ENCODE assay signal across 40 cellular contexts in genomic region chr2:203052539-203052938, GRCh38.
"Had no signal": no experiment of that assay in that cellular context is flagged by ENCODE, and none has a peak within 500 bp of the region (broad histone marks: within the 10 kb centered on the region; RNA-seq: fewer than 3 reads in every experiment).

No MANE protein-coding gene starts in this region.

- H3K9me3 Mint-ChIP-seq: activated naive CD4-positive, alpha-beta T cell treated with anti-CD3 and anti-CD28 coated beads for 36 hours; activated naive CD4-positive, alpha-beta T cell treated with anti-CD3 and anti-CD28 coated beads, Interleukin-2, amount 10 ng/mL, durations not matched to agents 7 days and 5 days; activated naive CD4-positive, alpha-beta T cell treated with anti-CD3 and anti-CD28 coated beads, Interleukin-2, amount 50 U/mL, for 24 hours; activated naive CD4-positive, alpha-beta T cell treated with anti-CD3 and anti-CD28 coated beads, Interleukin-2, amount 50 U/mL, for 72 hours; activated naive CD8-positive, alpha-beta T cell treated with anti-CD3 and anti-CD28 coated beads for 36 hours; activated naive CD8-positive, alpha-beta T cell treated with anti-CD3 and anti-CD28 coated beads, Interleukin-2, amount 10 ng/mL, durations not matched to agents 7 days and 5 days; activated naive CD8-positive, alpha-beta T cell treated with anti-CD3 and anti-CD28 coated beads, Interleukin-2, amount 50 U/mL, for 24 hours; activated T-cell treated with anti-CD3 and anti-CD28 coated beads, Interleukin-2, amount 50 U/mL, for 24 hours; activated T-cell treated with anti-CD3 and anti-CD28 coated beads, Interleukin-2, amount 50 U/mL, for 4 hours; activated T-cell treated with anti-CD3 and anti-CD28 coated beads, Interleukin-2, amount 50 U/mL, for 72 hours; activated T-helper 1 cell treated with anti-CD3 and anti-CD28 coated beads, Interleukin-12 subunit alpha, Interleukin-12 subunit beta, Interleukin-2, Interleukin-4 antibody, amounts not matched to agents 30 ng/mL and 10 ng/mL and 1 ng/mL, durations not matched to agents 14 hours and 24 hours and 36 hours; activated T-helper 17 cell treated with anti-CD3 and anti-CD28 coated beads, Interleukin-2, amount 50 U/mL, for 72 hours; activated T-helper 2 cell treated with anti-CD3 and anti-CD28 coated beads, Interferon-gamma antibody, Interleukin-2, Interleukin-4, amounts not matched to agents 10 μg/mL and 5 μg/mL and 100 μg/mL, durations not matched to agents 14 hours and 24 hours and 36 hours; brain; central memory CD8-positive, alpha-beta T cell had no signal

- H3K4me3 ChIP-seq: adrenal gland, ascending aorta, body of pancreas, breast epithelium, cardiac muscle cell had no signal

- DNase-seq: activated effector memory CD4-positive, alpha-beta T cell treated with anti-CD3 and anti-CD28 coated beads, Interleukin-2, amount 50 U/mL, for 16 hours; activated effector memory CD4-positive, alpha-beta T cell treated with Interleukin-2 at 50 U/mL for 16 hours; activated gamma-delta T cell; activated gamma-delta T cell treated with Interleukin-2 at 50 U/mL for 16 hours; activated naive CD4-positive, alpha-beta T cell; activated naive CD4-positive, alpha-beta T cell treated with anti-CD3 and anti-CD28 coated beads for 36 hours; activated naive CD4-positive, alpha-beta T cell treated with anti-CD3 and anti-CD28 coated beads, Interleukin-2, amount 10 ng/mL, durations not matched to agents 7 days and 5 days; activated naive CD4-positive, alpha-beta T cell treated with anti-CD3 and anti-CD28 coated beads, Interleukin-2, amount 50 U/mL, for 16 hours; activated naive CD4-positive, alpha-beta T cell treated with Interleukin-2 at 50 U/mL for 16 hours; activated naive CD8-positive, alpha-beta T cell treated with anti-CD3 and anti-CD28 coated beads for 36 hours; activated naive CD8-positive, alpha-beta T cell treated with anti-CD3 and anti-CD28 coated beads, Interleukin-2, amount 10 ng/mL, durations not matched to agents 7 days and 5 days; activated naive CD8-positive, alpha-beta T cell treated with anti-CD3 and anti-CD28 coated beads, Interleukin-2, amount 50 U/mL, for 24 hours; activated T-cell treated with anti-CD3 and anti-CD28 coated beads, Interleukin-2, amount 50 U/mL, for 1 hour; activated T-cell treated with anti-CD3 and anti-CD28 coated beads, Interleukin-2, amount 50 U/mL, for 24 hours; activated T-cell treated with anti-CD3 and anti-CD28 coated beads, Interleukin-2, amount 50 U/mL, for 4 hours; activated T-cell treated with anti-CD3 and anti-CD28 coated beads, Interleukin-2, amount 50 U/mL, for 48 hours; activated T-cell treated with anti-CD3 and anti-CD28 coated beads, Interleukin-2, amount 50 U/mL, for 72 hours; adrenal gland; amniotic stem cell; amygdala; anterior cingulate cortex; aorta; body of pancreas; brain microvascular endothelial cell; caudate nucleus; central memory CD4-positive, alpha-beta T cell; cerebellar nuclear complex had no signal

- H3K4me1 ChIP-seq: adrenal gland, ascending aorta, body of pancreas, breast epithelium had no signal

- H3K4me1 Mint-ChIP-seq: activated naive CD4-positive, alpha-beta T cell treated with anti-CD3 and anti-CD28 coated beads, Interleukin-2, amount 10 ng/mL, durations not matched to agents 7 days and 5 days; activated naive CD4-positive, alpha-beta T cell treated with anti-CD3 and anti-CD28 coated beads, Interleukin-2, amount 50 U/mL, for 24 hours; activated naive CD8-positive, alpha-beta T cell treated with anti-CD3 and anti-CD28 coated beads for 36 hours; activated naive CD8-positive, alpha-beta T cell treated with anti-CD3 and anti-CD28 coated beads, Interleukin-2, amount 10 ng/mL, durations not matched to agents 7 days and 5 days; activated naive CD8-positive, alpha-beta T cell treated with anti-CD3 and anti-CD28 coated beads, Interleukin-2, amount 50 U/mL, for 24 hours; activated T-helper 17 cell treated with anti-CD3 and anti-CD28 coated beads, Interleukin-2, amount 50 U/mL, for 72 hours; brain; central memory CD8-positive, alpha-beta T cell had no signal

- ATAC-seq: activated naive CD4-positive, alpha-beta T cell treated with anti-CD3 and anti-CD28 coated beads, Interleukin-2, amount 50 U/mL, for 72 hours; activated naive CD8-positive, alpha-beta T cell treated with anti-CD3 and anti-CD28 coated beads, Interleukin-2, amount 50 U/mL, for 24 hours; activated T-cell treated with anti-CD3 and anti-CD28 coated beads, Interleukin-2, amount 50 U/mL, for 4 hours; activated T-cell treated with anti-CD3 and anti-CD28 coated beads, Interleukin-2, amount 50 U/mL, for 72 hours; activated T-helper 17 cell treated with anti-CD3 and anti-CD28 coated beads, Interleukin-2, amount 50 U/mL, for 72 hours; body of pancreas had no signal

- H3K27me3 Mint-ChIP-seq: activated naive CD4-positive, alpha-beta T cell treated with anti-CD3 and anti-CD28 coated beads, Interleukin-2, amount 10 ng/mL, durations not matched to agents 7 days and 5 days; activated naive CD4-positive, alpha-beta T cell treated with anti-CD3 and anti-CD28 coated beads, Interleukin-2, amount 50 U/mL, for 24 hours; activated naive CD8-positive, alpha-beta T cell; activated naive CD8-positive, alpha-beta T cell treated with anti-CD3 and anti-CD28 coated beads for 36 hours; activated naive CD8-positive, alpha-beta T cell treated with anti-CD3 and anti-CD28 coated beads, Interleukin-2, amount 10 ng/mL, durations not matched to agents 7 days and 5 days; activated naive CD8-positive, alpha-beta T cell treated with anti-CD3 and anti-CD28 coated beads, Interleukin-2, amount 50 U/mL, for 24 hours; activated T-cell treated with anti-CD3 and anti-CD28 coated beads, Interleukin-2, amount 50 U/mL, for 24 hours; activated T-helper 17 cell treated with anti-CD3 and anti-CD28 coated beads, Interleukin-2, amount 50 U/mL, for 72 hours; central memory CD8-positive, alpha-beta T cell had no signal

- H3K36me3 ChIP-seq: breast epithelium had no signal

- H3K4me3 Mint-ChIP-seq: activated naive CD4-positive, alpha-beta T cell treated with anti-CD3 and anti-CD28 coated beads for 36 hours; activated naive CD4-positive, alpha-beta T cell treated with anti-CD3 and anti-CD28 coated beads, Interleukin-2, amount 10 ng/mL, durations not matched to agents 7 days and 5 days; activated naive CD4-positive, alpha-beta T cell treated with anti-CD3 and anti-CD28 coated beads, Interleukin-2, amount 50 U/mL, for 24 hours; activated naive CD8-positive, alpha-beta T cell; activated naive CD8-positive, alpha-beta T cell treated with anti-CD3 and anti-CD28 coated beads for 36 hours; activated naive CD8-positive, alpha-beta T cell treated with anti-CD3 and anti-CD28 coated beads, Interleukin-2, amount 10 ng/mL, durations not matched to agents 7 days and 5 days; activated naive CD8-positive, alpha-beta T cell treated with anti-CD3 and anti-CD28 coated beads, Interleukin-2, amount 50 U/mL, for 24 hours; activated T-cell treated with anti-CD3 and anti-CD28 coated beads, Interleukin-2, amount 50 U/mL, for 24 hours; activated T-cell treated with anti-CD3 and anti-CD28 coated beads, Interleukin-2, amount 50 U/mL, for 4 hours; activated T-cell treated with anti-CD3 and anti-CD28 coated beads, Interleukin-2, amount 50 U/mL, for 72 hours; activated T-helper 1 cell treated with anti-CD3 and anti-CD28 coated beads, Interleukin-12 subunit alpha, Interleukin-12 subunit beta, Interleukin-2, Interleukin-4 antibody, amounts not matched to agents 30 ng/mL and 10 ng/mL and 1 ng/mL, durations not matched to agents 14 hours and 24 hours and 36 hours; activated T-helper 17 cell treated with anti-CD3 and anti-CD28 coated beads, Interleukin-2, amount 50 U/mL, for 72 hours; brain; central memory CD8-positive, alpha-beta T cell had no signal

- H3K27ac ChIP-seq: adrenal gland, ascending aorta, body of pancreas, brain microvascular endothelial cell, breast epithelium, cardiac muscle cell had no signal

- H3K36me3 Mint-ChIP-seq: activated naive CD4-positive, alpha-beta T cell treated with anti-CD3 and anti-CD28 coated beads, Interleukin-2, amount 50 U/mL, for 72 hours had no signal

- FAIRE-seq: astrocyte, bronchial epithelial cell had no signal

- H3K9me3 ChIP-seq: adrenal gland, ascending aorta, body of pancreas, breast epithelium had no signal

- H3K27ac Mint-ChIP-seq: activated naive CD4-positive, alpha-beta T cell treated with anti-CD3 and anti-CD28 coated beads for 36 hours; activated naive CD4-positive, alpha-beta T cell treated with anti-CD3 and anti-CD28 coated beads, Interleukin-2, amount 10 ng/mL, durations not matched to agents 7 days and 5 days; activated naive CD4-positive, alpha-beta T cell treated with anti-CD3 and anti-CD28 coated beads, Interleukin-2, amount 50 U/mL, for 24 hours; activated naive CD4-positive, alpha-beta T cell treated with anti-CD3 and anti-CD28 coated beads, Interleukin-2, amount 50 U/mL, for 72 hours; activated naive CD8-positive, alpha-beta T cell; activated naive CD8-positive, alpha-beta T cell treated with anti-CD3 and anti-CD28 coated beads for 36 hours; activated naive CD8-positive, alpha-beta T cell treated with anti-CD3 and anti-CD28 coated beads, Interleukin-2, amount 10 ng/mL, durations not matched to agents 7 days and 5 days; activated naive CD8-positive, alpha-beta T cell treated with anti-CD3 and anti-CD28 coated beads, Interleukin-2, amount 50 U/mL, for 24 hours; activated T-cell treated with anti-CD3 and anti-CD28 coated beads, Interleukin-2, amount 50 U/mL, for 24 hours; activated T-cell treated with anti-CD3 and anti-CD28 coated beads, Interleukin-2, amount 50 U/mL, for 72 hours; activated T-helper 1 cell treated with anti-CD3 and anti-CD28 coated beads, Interleukin-12 subunit alpha, Interleukin-12 subunit beta, Interleukin-2, Interleukin-4 antibody, amounts not matched to agents 30 ng/mL and 10 ng/mL and 1 ng/mL, durations not matched to agents 14 hours and 24 hours and 36 hours; activated T-helper 2 cell treated with anti-CD3 and anti-CD28 coated beads, Interferon-gamma antibody, Interleukin-2, Interleukin-4, amounts not matched to agents 10 μg/mL and 5 μg/mL and 100 μg/mL, durations not matched to agents 14 hours and 24 hours and 36 hours; brain had no signal

- H3K27me3 ChIP-seq: adrenal gland, ascending aorta, body of pancreas, brain microvascular endothelial cell, breast epithelium, cardiac muscle cell had no signal
